ENCODE assay signal across 8 cellular contexts in genomic region chr13:80030491-80030890, GRCh38.
DNase-seq lines count a peak whose midpoint lies in the region; ATAC-seq and TF ChIP-seq lines count a peak whose summit lies in the region.

No MANE protein-coding gene starts in this region.

- H3K36me3 ChIP-seq in colonic mucosa = no peaks in the 10 kb centered on the region

- H3K4me3 ChIP-seq in colonic mucosa = no peak overlapping the region

- no peaks in the 10 kb centered on the region for H3K4me1 ChIP-seq in colonic mucosa

- no peaks in the 10 kb centered on the region for H3K27me3 ChIP-seq in colonic mucosa

- TF ChIP-seq CTCF in colonic mucosa (IDR thresholded peaks at IDR 0.05) = peak; percentile 17

- H3K9ac ChIP-seq in colonic mucosa (ENCODE audit: low read depth in 2 of 2, low read length in 2 of 2) = no peak overlapping the region

- DNase-seq in LHCN-M2 (ENCODE audit: low read depth) (peak; percentile 84), colonic mucosa (peak; percentile 59), pons (ENCODE audit: low spot score) (peak; percentile 71), NCI-H510A (lab: John Stamatoyannopoulos, UW) (no peak)
- DNase-seq in effector CD4-positive, alpha-beta T cell = no peak
- no peak for DNase-seq in activated CD8-positive, alpha-beta memory T cell treated with anti-CD3 and anti-CD28 coated beads, Interleukin-2, amount 50 U/mL, for 4 hours

- ATAC-seq in GM18858 (IDR thresholded peaks at IDR 0.05; ENCODE audit: unreplicated experiment) = peak; percentile 55
- ATAC-seq in GM21360 (IDR thresholded peaks at IDR 0.05; ENCODE audit: unreplicated experiment) = no peak

- H3K9me3 ChIP-seq in colonic mucosa = no peaks in the 10 kb centered on the region

- intact Hi-C loops in colonic mucosa (cut with DNase I) = no loop called here

- H3K27ac ChIP-seq in colonic mucosa = no peak overlapping the region

Comparison
In these comparisons a context has a peak if more than half of its experiments do, and no peak if none do; other contexts are left out.
1. DNase-seq: peak in LHCN-M2 (single experiment), colonic mucosa (single experiment) and pons (single experiment); none in effector CD4-positive, alpha-beta T cell (single experiment), activated CD8-positive, alpha-beta memory T cell treated with anti-CD3 and anti-CD28 coated beads, Interleukin-2, amount 50 U/mL, for 4 hours (single experiment) and NCI-H510A (single experiment).